27 cellular contexts compared by ENCODE assay signal in genomic region chr22:44505796-44506354, GRCh38. TPM values are rescaled to one million over a fixed set of nuclear protein-coding genes. Genes with fewer than 3 reads are reported as not detected.
DNase-seq lines count a peak whose midpoint lies in the region; TF ChIP-seq lines count a peak whose summit lies in the region.
"Had no signal": no experiment of that assay in that cellular context is flagged by ENCODE, and none has a peak within 500 bp of the region (broad histone marks: within the 10 kb centered on the region; RNA-seq: fewer than 3 reads in every experiment).

No MANE protein-coding gene starts in this region.

- H3K9me3 Mint-ChIP-seq in activated T-cell treated with anti-CD3 and anti-CD28 coated beads, Interleukin-2, amount 50 U/mL, for 24 hours = peaks cover 2% of the 10 kb centered on the region

- H3K4me3 ChIP-seq in fibroblast of mammary gland (ENCODE audit: control insufficient read depth, low read depth, low read length) (no peak overlapping the region), vagina (no peak overlapping the region)
- H3K4me3 ChIP-seq: gastroesophageal sphincter, hepatocyte, left lung, skin epidermis, tibial artery had no signal

- H3K27ac Mint-ChIP-seq in activated T-cell treated with anti-CD3 and anti-CD28 coated beads, Interleukin-2, amount 50 U/mL, for 24 hours = no peak overlapping the region
- H3K27ac Mint-ChIP-seq: activated CD4-positive, alpha-beta T cell treated with anti-CD3 and anti-CD28 coated beads, Interleukin-2, amount 10 ng/mL, durations not matched to agents 24 days and 14 days; activated naive CD4-positive, alpha-beta T cell treated with anti-CD3 and anti-CD28 coated beads, Interleukin-2, amount 50 U/mL, for 24 hours; activated T-helper 2 cell treated with anti-CD3 and anti-CD28 coated beads, Interferon-gamma antibody, Interleukin-2, Interleukin-4, amounts not matched to agents 10 μg/mL and 5 μg/mL and 100 μg/mL, durations not matched to agents 14 hours and 24 hours and 36 hours; mesothelial cell of epicardium; stimulated activated naive CD8-positive, alpha-beta T cell treated with anti-CD3 and anti-CD28 coated beads, Interleukin-15, amount 100 ng/mL, for 72 hours had no signal

- no peak for TF ChIP-seq CTCF in fibroblast of mammary gland (conservative IDR thresholded peaks at IDR 0.05; ENCODE audit: control insufficient read depth, insufficient read depth, low read depth, low read length)
- no peak for TF ChIP-seq CTCF in vagina (IDR thresholded peaks at IDR 0.05)

- intact Hi-C loops in vagina (cut with DNase I) = no loop called here

- H3K36me3 ChIP-seq in vagina = no peaks in the 10 kb centered on the region
- H3K36me3 ChIP-seq: gastroesophageal sphincter, left lung, tibial artery had no signal

- no peak for TF ChIP-seq POLR2A in vagina (IDR thresholded peaks at IDR 0.05)

- no peak overlapping the region for H3K27ac ChIP-seq in vagina
- H3K27ac ChIP-seq: gastroesophageal sphincter, hepatocyte, left lung, skin epidermis, tibial artery had no signal

- H3K4me1 Mint-ChIP-seq in activated T-cell treated with anti-CD3 and anti-CD28 coated beads, Interleukin-2, amount 50 U/mL, for 24 hours (ENCODE audit: low read depth) = peaks cover 7% of the 10 kb centered on the region
- H3K4me1 Mint-ChIP-seq: mesothelial cell of epicardium had no signal

- DNase-seq in activated T-cell treated with anti-CD3 and anti-CD28 coated beads, Interleukin-2, amount 50 U/mL, for 24 hours = peak; percentile 9
- no peak for DNase-seq in activated T-cell treated with anti-CD3 and anti-CD28 coated beads for 4 hours
- DNase-seq in NCI-H2171 (lab: John Stamatoyannopoulos, UW) = peak; percentile 86
- peak; percentile 27 for DNase-seq in fibroblast of mammary gland (ENCODE audit: low read depth)
- DNase-seq in vagina (ENCODE audit: extremely low spot score in 2 of 2) = peak; percentile 44 to 88
- DNase-seq in NCI-H446 treated with DMSO at 0.1 percent for 48 hours (lab: John Stamatoyannopoulos, UW) = no peak
- DNase-seq in GOT3 (lab: John Stamatoyannopoulos, UW) = no peak
- DNase-seq: activated CD4-positive, alpha-beta T cell treated with anti-CD3 and anti-CD28 coated beads, Interleukin-2, amount 10 ng/mL, durations not matched to agents 24 days and 14 days; anterior cingulate cortex; DMS53; left lung; naive thymus-derived CD8-positive, alpha-beta T cell; NCI-H1092; NCI-H1694 treated with DMSO at 0.1 percent for 48 hours; NK-92 treated with Interleukin-12 subunit alpha and Interleukin-12 subunit beta, amount 100 ng/mL, for 24 hours; PC-3; Right ventricle myocardium superior; stimulated activated CD8-positive, alpha-beta memory T cell treated with anti-CD3 and anti-CD28 coated beads, Interleukin-4, amount 100 ng/mL, for 48 hours; stimulated activated naive CD8-positive, alpha-beta T cell treated with anti-CD3 and anti-CD28 coated beads, Interleukin-15, amount 100 ng/mL, for 72 hours had no signal

- no peak overlapping the region for H3K4me3 Mint-ChIP-seq in activated T-cell treated with anti-CD3 and anti-CD28 coated beads, Interleukin-2, amount 50 U/mL, for 24 hours
- H3K4me3 Mint-ChIP-seq: activated CD4-positive, alpha-beta T cell treated with anti-CD3 and anti-CD28 coated beads, Interleukin-2, amount 10 ng/mL, durations not matched to agents 24 days and 14 days; activated naive CD4-positive, alpha-beta T cell treated with anti-CD3 and anti-CD28 coated beads, Interleukin-2, amount 50 U/mL, for 24 hours; mesothelial cell of epicardium; naive thymus-derived CD8-positive, alpha-beta T cell; stimulated activated naive CD8-positive, alpha-beta T cell treated with anti-CD3 and anti-CD28 coated beads, Interleukin-15, amount 100 ng/mL, for 72 hours had no signal

- H3K27me3 Mint-ChIP-seq in activated T-cell treated with anti-CD3 and anti-CD28 coated beads, Interleukin-2, amount 50 U/mL, for 24 hours = peaks cover 3% of the 10 kb centered on the region

- H3K27me3 ChIP-seq in vagina = no peaks in the 10 kb centered on the region
- H3K27me3 ChIP-seq: gastroesophageal sphincter, hepatocyte had no signal

- H3K9me3 ChIP-seq in vagina = no peaks in the 10 kb centered on the region
- H3K9me3 ChIP-seq: gastroesophageal sphincter, left lung had no signal

- H3K4me1 ChIP-seq in vagina = no peaks in the 10 kb centered on the region
- H3K4me1 ChIP-seq: gastroesophageal sphincter, left lung, tibial artery had no signal

- H3K36me3 Mint-ChIP-seq in activated T-cell treated with anti-CD3 and anti-CD28 coated beads, Interleukin-2, amount 50 U/mL, for 24 hours (ENCODE audit: low read depth) = no peaks in the 10 kb centered on the region
- H3K36me3 Mint-ChIP-seq: mesothelial cell of epicardium had no signal

RNA-seq across cellular contexts. Expression of gene RTL6, which starts 7.8 kb away (rescaled TPM):
- 11.0 TPM for total RNA-seq in vagina
- total RNA-seq: HepG2 had no signal

Comparison
In these comparisons a context has a peak if more than half of its experiments do, and no peak if none do; other contexts are left out.
1. DNase-seq: peak in activated T-cell treated with anti-CD3 and anti-CD28 coated beads, Interleukin-2, amount 50 U/mL, for 24 hours (single experiment), NCI-H2171 (single experiment), fibroblast of mammary gland (single experiment) and vagina (2 of 2); none in activated T-cell treated with anti-CD3 and anti-CD28 coated beads for 4 hours (single experiment), NCI-H446 treated with DMSO at 0.1 percent for 48 hours (single experiment) and GOT3 (single experiment).